ENCODE assay signal across 8 cellular contexts in the genomic region with DNA sequence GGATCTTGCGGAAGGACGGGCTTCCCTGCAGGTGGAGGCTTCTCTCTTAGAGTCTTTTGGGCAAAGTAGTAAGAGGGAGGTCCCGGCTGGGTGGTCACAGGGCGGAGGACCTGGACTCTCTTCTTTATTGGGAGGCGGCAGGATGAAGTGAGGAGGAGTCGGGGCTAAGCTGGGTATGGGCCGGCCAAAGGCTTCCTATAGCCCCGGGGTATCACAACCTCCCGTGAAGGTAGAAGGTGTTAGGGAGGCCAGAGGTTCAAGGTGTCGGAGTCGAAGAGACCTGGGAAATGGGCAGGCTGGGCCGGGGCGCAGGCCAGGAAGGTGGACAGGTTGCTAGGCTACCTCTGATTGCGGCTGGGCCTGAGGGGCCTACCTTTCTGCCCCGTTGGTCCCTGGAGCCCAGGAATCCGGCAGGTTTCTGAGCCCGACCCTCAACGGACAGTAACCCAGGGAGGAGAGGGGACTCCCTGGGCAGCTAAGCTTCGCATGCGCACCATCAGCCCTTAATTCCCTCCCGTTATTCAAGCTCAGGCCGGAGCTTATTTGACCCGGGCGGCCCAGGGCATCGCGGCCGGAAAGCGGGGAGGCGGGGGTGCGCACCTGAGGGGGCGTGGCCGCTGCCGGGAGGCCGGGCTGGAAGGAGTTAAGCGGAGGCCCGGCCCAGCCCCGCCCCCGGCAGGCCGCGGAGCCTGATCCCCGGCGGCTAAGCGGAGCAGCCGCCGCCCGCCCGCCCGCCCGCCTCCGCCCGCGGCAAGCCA. TPM values are rescaled to one million over a fixed set of nuclear protein-coding genes. Genes with fewer than 3 reads are reported as not detected.
DNase-seq lines count a peak whose midpoint lies in the region; TF ChIP-seq lines count a peak whose summit lies in the region.

A gene with protein sequence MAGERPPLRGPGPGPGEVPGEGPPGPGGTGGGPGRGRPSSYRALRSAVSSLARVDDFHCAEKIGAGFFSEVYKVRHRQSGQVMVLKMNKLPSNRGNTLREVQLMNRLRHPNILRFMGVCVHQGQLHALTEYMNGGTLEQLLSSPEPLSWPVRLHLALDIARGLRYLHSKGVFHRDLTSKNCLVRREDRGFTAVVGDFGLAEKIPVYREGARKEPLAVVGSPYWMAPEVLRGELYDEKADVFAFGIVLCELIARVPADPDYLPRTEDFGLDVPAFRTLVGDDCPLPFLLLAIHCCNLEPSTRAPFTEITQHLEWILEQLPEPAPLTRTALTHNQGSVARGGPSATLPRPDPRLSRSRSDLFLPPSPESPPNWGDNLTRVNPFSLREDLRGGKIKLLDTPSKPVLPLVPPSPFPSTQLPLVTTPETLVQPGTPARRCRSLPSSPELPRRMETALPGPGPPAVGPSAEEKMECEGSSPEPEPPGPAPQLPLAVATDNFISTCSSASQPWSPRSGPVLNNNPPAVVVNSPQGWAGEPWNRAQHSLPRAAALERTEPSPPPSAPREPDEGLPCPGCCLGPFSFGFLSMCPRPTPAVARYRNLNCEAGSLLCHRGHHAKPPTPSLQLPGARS (plus strand): TSS at position 685 of the 758 bp plus-strand sequence. CDS start 358 bp downstream, outside the sequence.

- no peaks in the 10 kb centered on the region for H3K9me3 Mint-ChIP-seq in HFFc6

- peak within 1 kb of the TSS; percentile 99 for H3K27ac Mint-ChIP-seq in HFFc6

- peak within 1 kb of the TSS; percentile 99 for H3K4me3 Mint-ChIP-seq in HFFc6

- peaks cover 0 to 24% of the 10 kb centered on the region in 2 donors for H3K36me3 ChIP-seq in vagina

- peaks cover 4% of the 10 kb centered on the region; the same call in 1 of the 2 replicates for H3K36me3 Mint-ChIP-seq in HFFc6 (ENCODE audit: low read depth)

- DNase-seq in GM10266 (ENCODE audit: extremely low spot score) (peak; percentile 95), HFFc6 (peak; percentile 25), NB4 (ENCODE audit: low read depth) (peak; percentile 87), T-helper 9 cell (peak; percentile 73), astrocyte of the hippocampus (ENCODE audit: low read depth, low spot score) (peak; percentile 87), hippocampal formation (lab: John Stamatoyannopoulos, UW) (peak; percentile 22 to 59), retina (peak; percentile 83), vagina (ENCODE audit: extremely low spot score in 2 of 2) (peak in 1 of 2 donors; percentile 93)

- TF ChIP-seq CTCF in GM10266 (IDR thresholded peaks at IDR 0.05; ENCODE audit: control insufficient read depth, insufficient read depth, low read depth, missing control alignments): no peak
- no peak for TF ChIP-seq CTCF in HFFc6 (IDR thresholded peaks at IDR 0.05)
- no peak for TF ChIP-seq CTCF in NB4 (IDR thresholded peaks at IDR 0.05; ENCODE audit: low read depth, low read length)
- TF ChIP-seq CTCF in vagina (IDR thresholded peaks at IDR 0.05): peak in 1 of 3 experiments; percentile 7

- H3K4me1 ChIP-seq in vagina: peaks cover 24% of the 10 kb centered on the region

- peaks cover 32% of the 10 kb centered on the region for H3K4me1 Mint-ChIP-seq in HFFc6 (ENCODE audit: low read depth)

- peak within 1 kb of the TSS; percentile 95 for H3K27ac ChIP-seq in vagina

- no peaks in the 10 kb centered on the region for H3K27me3 ChIP-seq in vagina

- intact Hi-C loops in vagina (cut with DNase I): loop anchor here (5.0 kb wide), 2 partner anchors 112 to 128 kb away; a partner anchor contains a TSS

- H3K4me3 ChIP-seq in NB4 (ENCODE audit: low read depth, low read length) (peak within 1 kb of the TSS; percentile 67), vagina (peak within 1 kb of the TSS; percentile 64 to 88)

- TF ChIP-seq POLR2A in NB4 (IDR thresholded peaks at IDR 0.05; ENCODE audit: extremely low read depth, insufficient read length) (no peak), vagina (IDR thresholded peaks at IDR 0.05) (no peak)

- H3K9me3 ChIP-seq in vagina: no peaks in the 10 kb centered on the region

- H3K27me3 Mint-ChIP-seq in HFFc6 (ENCODE audit: insufficient read depth): no peaks in the 10 kb centered on the region; the same call in 1 of the 2 replicates

RNA-seq across cellular contexts. Expression of the gene that starts here (rescaled TPM):
- 10 to 100 TPM; 25.4 to 33.2 (median 28.5) TPM for total RNA-seq in HFFc6 (2021; fragmentation: NEBNext Ultra II Directional; extraction: Animal tissue kit (Norgen Biotek cat#: 25700))
- 29.7 TPM for total RNA-seq in vagina
